18 cellular contexts compared by ENCODE assay signal in genomic region chr2:86175866-86176265, GRCh38.
"Had no signal": no experiment of that assay in that cellular context is flagged by ENCODE, and none has a peak within 500 bp of the region (broad histone marks: within the 10 kb centered on the region; RNA-seq: fewer than 3 reads in every experiment).

No MANE protein-coding gene starts in this region.

- ATAC-seq: activated naive CD8-positive, alpha-beta T cell treated with anti-CD3 and anti-CD28 coated beads, Interleukin-2, amount 50 U/mL, for 24 hours; gastroesophageal sphincter; left colon; natural killer cell treated with Interleukin-12 subunit alpha and Interleukin-12 subunit beta and Interleukin-15 and Interleukin-18, amount 100 ng/mL, for 72 hours; WTC11 had no signal

- H3K9me3 ChIP-seq: ascending aorta, breast epithelium, gastroesophageal sphincter, right lobe of liver, thoracic aorta had no signal

- H3K4me1 Mint-ChIP-seq: WTC11 had no signal

- H3K4me3 Mint-ChIP-seq: activated naive CD8-positive, alpha-beta T cell treated with anti-CD3 and anti-CD28 coated beads, Interleukin-2, amount 50 U/mL, for 24 hours; activated T-helper 1 cell treated with anti-CD3 and anti-CD28 coated beads, Interleukin-12 subunit alpha, Interleukin-12 subunit beta, Interleukin-2, Interleukin-4 antibody, amounts not matched to agents 30 ng/mL and 10 ng/mL and 1 ng/mL, durations not matched to agents 14 hours and 24 hours and 36 hours; endodermal cell; natural killer cell treated with Interleukin-12 subunit alpha and Interleukin-12 subunit beta and Interleukin-15 and Interleukin-18, amount 100 ng/mL, for 72 hours; WTC11 had no signal

- H3K27ac ChIP-seq: ascending aorta, breast epithelium, gastroesophageal sphincter, right lobe of liver, SK-N-MC, thoracic aorta had no signal

- H3K36me3 ChIP-seq: breast epithelium had no signal

- H3K4me3 ChIP-seq: ascending aorta, breast epithelium, gastroesophageal sphincter, right lobe of liver, SK-N-MC, smooth muscle cell, thoracic aorta had no signal

- H3K9me3 Mint-ChIP-seq: activated naive CD8-positive, alpha-beta T cell treated with anti-CD3 and anti-CD28 coated beads, Interleukin-2, amount 50 U/mL, for 24 hours; activated T-helper 1 cell treated with anti-CD3 and anti-CD28 coated beads, Interleukin-12 subunit alpha, Interleukin-12 subunit beta, Interleukin-2, Interleukin-4 antibody, amounts not matched to agents 30 ng/mL and 10 ng/mL and 1 ng/mL, durations not matched to agents 14 hours and 24 hours and 36 hours; endodermal cell; natural killer cell treated with Interleukin-12 subunit alpha and Interleukin-12 subunit beta and Interleukin-15 and Interleukin-18, amount 100 ng/mL, for 72 hours; WTC11 had no signal

- H3K27ac Mint-ChIP-seq: activated naive CD8-positive, alpha-beta T cell treated with anti-CD3 and anti-CD28 coated beads, Interleukin-2, amount 50 U/mL, for 24 hours; endodermal cell; WTC11 had no signal

- H3K4me1 ChIP-seq: ascending aorta, breast epithelium had no signal

- H3K27me3 Mint-ChIP-seq: activated naive CD8-positive, alpha-beta T cell treated with anti-CD3 and anti-CD28 coated beads, Interleukin-2, amount 50 U/mL, for 24 hours; natural killer cell treated with Interleukin-12 subunit alpha and Interleukin-12 subunit beta and Interleukin-15 and Interleukin-18, amount 100 ng/mL, for 72 hours had no signal

- H3K27me3 ChIP-seq: ascending aorta, breast epithelium, gastroesophageal sphincter, right lobe of liver had no signal

- DNase-seq: activated CD4-positive, alpha-beta T cell treated with anti-CD3 and anti-CD28 coated beads for 48 hours; activated CD8-positive, alpha-beta memory T cell treated with anti-CD3 and anti-CD28 coated beads, Interleukin-2, amount 50 U/mL, for 48 hours; activated naive CD4-positive, alpha-beta T cell; activated naive CD8-positive, alpha-beta T cell treated with anti-CD3 and anti-CD28 coated beads, Interleukin-2, amount 50 U/mL, for 24 hours; endodermal cell; left colon; mesenchymal stem cell; nucleus accumbens; right lobe of liver had no signal
